Comparison of ENCODE assay signal across 8 cellular contexts in genomic region chr9:124771021-124771866, GRCh38. TPM values are rescaled to one million over a fixed set of nuclear protein-coding genes. Genes with fewer than 3 reads are reported as not detected.
DNase-seq lines count a peak whose midpoint lies in the region.

NR6A1 (minus strand) TSS chr9:124771311.

- H3K27ac ChIP-seq in neuronal stem cell (replicated peaks; ENCODE audit: low read length) (peak within 1 kb of the TSS; percentile 88), subcutaneous abdominal adipose tissue (ENCODE audit: low read depth, low read length) (no peak within 1 kb of the TSS)

- peak; percentile 98 for DNase-seq in GM03348 (ENCODE audit: low spot score)
- peak; percentile 94 to 98 for DNase-seq in HAP-1 (ENCODE audit: low spot score in 2 of 2)
- DNase-seq in MG63: peak; percentile 95
- peak; percentile 61 for DNase-seq in SIG-M5 (lab: John Stamatoyannopoulos, UW)
- peak; percentile 87 for DNase-seq in activated gamma-delta T cell treated with anti-CD3 and anti-CD28 coated beads, Interleukin-2, amount 50 U/mL, for 16 hours (ENCODE audit: low read depth)
- DNase-seq in foreskin melanocyte: peak; percentile 96
- DNase-seq in neuronal stem cell (ENCODE audit: low spot score): peak; percentile 97

- H2BK15ac ChIP-seq in neuronal stem cell (ENCODE audit: low read length): peak within 1 kb of the TSS; percentile 95

- H3K36me3 ChIP-seq in HAP-1 (replicated peaks) (no peaks in the 10 kb centered on the region), MG63 (no peaks in the 10 kb centered on the region), neuronal stem cell (replicated peaks in 1 of 2; ENCODE audit: control insufficient read depth in 2 of 2, insufficient read depth in 2 of 2, low read length in 2 of 2) (no peaks in the 10 kb centered on the region), subcutaneous abdominal adipose tissue (ENCODE audit: control insufficient read depth in 5 of 5, insufficient read depth in 5 of 5, low read length in 5 of 5) (no peaks in the 10 kb centered on the region)

- peaks cover 9% of the 10 kb centered on the region for H3K4me1 ChIP-seq in HAP-1
- peaks cover 3 to 33% of the 10 kb centered on the region in 2 donors for H3K4me1 ChIP-seq in neuronal stem cell (ENCODE audit: control insufficient read depth in 2 of 2, insufficient read depth in 1 of 2, low read depth in 1 of 2, low read length in 2 of 2)
- H3K4me1 ChIP-seq in subcutaneous abdominal adipose tissue (ENCODE audit: control insufficient read depth in 5 of 5, insufficient read depth in 5 of 5, low read length in 5 of 5): peaks cover 0 to 34% (median 29%) of the 10 kb centered on the region in 5 donors

- H3K18ac ChIP-seq in neuronal stem cell (ENCODE audit: low read length): peak within 1 kb of the TSS; percentile 100

- no peak within 1 kb of the TSS for H4K8ac ChIP-seq in neuronal stem cell (ENCODE audit: low read depth, low read length)

- H3K23ac ChIP-seq in neuronal stem cell (ENCODE audit: low read depth, low read length, poor library complexity): peak within 1 kb of the TSS; percentile 89

- H3K14ac ChIP-seq in neuronal stem cell (ENCODE audit: low read length): no peak within 1 kb of the TSS

- H3K79me1 ChIP-seq in neuronal stem cell (ENCODE audit: low read depth, low read length): no peaks in the 10 kb centered on the region

- no peak within 1 kb of the TSS for H4K91ac ChIP-seq in neuronal stem cell (ENCODE audit: low read depth, low read length, poor library complexity)

- H2BK12ac ChIP-seq in neuronal stem cell (ENCODE audit: low read length): no peak within 1 kb of the TSS

- H3K9me3 ChIP-seq in HAP-1: no peaks in the 10 kb centered on the region
- no peaks in the 10 kb centered on the region for H3K9me3 ChIP-seq in MG63
- H3K9me3 ChIP-seq in neuronal stem cell (replicated peaks in 1 of 2; ENCODE audit: control insufficient read depth in 2 of 2, insufficient read depth in 1 of 2, low read depth in 1 of 2, low read length in 2 of 2): no peaks in the 10 kb centered on the region
- H3K9me3 ChIP-seq in subcutaneous abdominal adipose tissue (ENCODE audit: control insufficient read depth in 5 of 5, low read length in 5 of 5): no peaks in the 10 kb centered on the region

- no CpG with 5 or more reads among the region's 82 CpGs for WGBS in neuronal stem cell (ENCODE audit: extremely low coverage in 2 of 2, insufficient read length in 2 of 2, insufficient replicate concordance in 1 of 2), 2 donors

- H2BK120ac ChIP-seq in neuronal stem cell (ENCODE audit: low read depth, low read length): no peak within 1 kb of the TSS

- H2AFZ ChIP-seq in neuronal stem cell (ENCODE audit: low read length): peak within 1 kb of the TSS; percentile 90

- H3K4me2 ChIP-seq in neuronal stem cell (ENCODE audit: insufficient read depth, low read length, poor library complexity, severe bottlenecking): peak within 1 kb of the TSS; percentile 71

- H3K4me3 ChIP-seq in HAP-1: peak within 1 kb of the TSS; percentile 59
- peak within 1 kb of the TSS; percentile 60 for H3K4me3 ChIP-seq in MG63
- H3K4me3 ChIP-seq in neuronal stem cell (ENCODE audit: low read length in 2 of 2): peak within 1 kb of the TSS; percentile 53 to 99
- H3K4me3 ChIP-seq in subcutaneous abdominal adipose tissue (ENCODE audit: low read depth in 1 of 5, low read length in 5 of 5): peak within 1 kb of the TSS; percentile 71 to 81 (median 77)

- in situ Hi-C loops in HAP-1 (cut with MboI; ENCODE audit: low sequenced_read_pairs): loop anchor here (5.0 kb wide), 3 partner anchors 81 to 606 kb away; partner anchors contain the start of genes SCAI and WDR38

- H3K9ac ChIP-seq in neuronal stem cell (ENCODE audit: low read depth, low read length, poor library complexity): peak within 1 kb of the TSS; percentile 98
- peak within 1 kb of the TSS in 4 of 5 donors; percentile 67 to 83 (median 72) for H3K9ac ChIP-seq in subcutaneous abdominal adipose tissue (ENCODE audit: low read length in 5 of 5)

- peak within 1 kb of the TSS; percentile 96 for H2BK5ac ChIP-seq in neuronal stem cell (ENCODE audit: low read length)

- peak within 1 kb of the TSS; percentile 98 for H2AK5ac ChIP-seq in neuronal stem cell (ENCODE audit: low read depth, low read length)

- H3K27me3 ChIP-seq in HAP-1 (ENCODE audit: low read depth) (no peaks in the 10 kb centered on the region), MG63 (peaks cover 12% of the 10 kb centered on the region), neuronal stem cell (ENCODE audit: control insufficient read depth in 3 of 3, insufficient read depth in 3 of 3, low read depth in 1 of 3, low read length in 3 of 3) (peaks cover 0 to 22% (median 6%) of the 10 kb centered on the region in 3 experiments), subcutaneous abdominal adipose tissue (ENCODE audit: control insufficient read depth in 5 of 5, insufficient read depth in 4 of 5, low read length in 5 of 5) (peaks cover 8 to 43% (median 18%) of the 10 kb centered on the region in 5 donors)

- H3K4ac ChIP-seq in neuronal stem cell (ENCODE audit: low read length): peak within 1 kb of the TSS; percentile 8

RNA-seq across cellular contexts. Expression of gene NR6A1, which starts in this region (rescaled TPM):
- 0.37 and 2.5 TPM in 2 replicates for total RNA-seq in MG63 (2014; rRNA removed; shearing (Covaris generic); ENCODE audit: low replicate concordance)
- 109 TPM for polyA plus RNA-seq in neuronal stem cell (2013, experiment 1 of 2)
- polyA plus RNA-seq in neuronal stem cell (2013, experiment 2 of 2): 113 TPM
